In the genomic region with DNA sequence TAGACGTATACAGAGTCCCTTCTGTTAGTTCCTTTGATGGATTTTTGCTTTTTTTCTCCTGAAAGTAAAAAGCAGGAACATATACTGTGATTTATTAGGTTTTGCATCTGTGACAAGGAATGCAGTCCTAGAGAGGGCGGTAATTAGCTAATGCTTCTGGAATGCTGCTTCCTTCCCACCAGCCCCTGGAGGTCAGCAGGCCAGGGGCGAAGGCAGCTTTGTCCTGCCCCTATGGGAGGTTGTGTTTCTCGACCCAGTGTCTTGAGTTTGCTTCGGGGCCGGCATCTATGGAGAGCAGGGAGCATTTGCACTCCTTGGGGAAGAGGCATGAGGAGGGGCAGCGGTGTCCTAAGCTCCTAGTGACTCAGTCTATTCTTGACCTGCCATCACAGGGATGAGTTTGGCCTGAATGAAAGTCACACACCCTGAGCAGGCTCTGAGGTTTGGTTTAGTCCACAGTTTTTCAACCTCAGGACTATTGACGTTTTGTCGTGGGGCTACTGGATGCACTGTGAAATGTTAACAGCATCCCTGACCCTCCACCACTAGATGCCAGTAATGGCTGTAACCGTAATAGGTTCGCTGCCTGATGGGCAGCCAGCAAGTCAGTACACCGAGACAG, we compare ENCODE assay signal across 10 cellular contexts.
DNase-seq lines count a peak whose midpoint lies in the region; ATAC-seq, FAIRE-seq and TF ChIP-seq lines count a peak whose summit lies in the region.
"Had no signal": no experiment of that assay in that cellular context is flagged by ENCODE, and none has a peak within 500 bp of the region (broad histone marks: within the 10 kb centered on the region; RNA-seq: fewer than 3 reads in every experiment).

No MANE protein-coding gene starts in this region.

- no peaks in the 10 kb centered on the region for H3K9me3 ChIP-seq in iPS-18a (ENCODE audit: control insufficient read depth, low read depth, low read length)
- H3K9me3 ChIP-seq in thoracic aorta: no peaks in the 10 kb centered on the region
- no peaks in the 10 kb centered on the region for H3K9me3 ChIP-seq in PC-9 (ENCODE audit: insufficient read depth, low read depth)
- H3K9me3 ChIP-seq: ovary had no signal

- in situ Hi-C loops in astrocyte of the cerebellum (cut with HindIII; ENCODE audit: low sequenced_read_pairs): loop anchor here (25.0 kb wide), 1 partner anchor 190 kb away; no protein-coding TSS in a partner anchor

- H3K9ac ChIP-seq in iPS-18a (ENCODE audit: low read length): no peak overlapping the region

- H3K36me3 Mint-ChIP-seq in immature natural killer cell: no peaks in the 10 kb centered on the region

- no peaks in the 10 kb centered on the region for H3K36me3 ChIP-seq in iPS-18a (ENCODE audit: control insufficient read depth, low read depth, low read length)
- H3K36me3 ChIP-seq in thoracic aorta: no peaks in the 10 kb centered on the region
- no peaks in the 10 kb centered on the region for H3K36me3 ChIP-seq in PC-9 (ENCODE audit: low read depth)
- H3K36me3 ChIP-seq: ovary had no signal

- CTCF ChIA-PET in PC-9 (lab: Charles Lee): no interaction called here

- H3K27me3 ChIP-seq in iPS-18a (ENCODE audit: control insufficient read depth, insufficient read depth, low read length): no peaks in the 10 kb centered on the region
- H3K27me3 ChIP-seq in thoracic aorta (replicated peaks; ENCODE audit: insufficient read depth): no peaks in the 10 kb centered on the region
- H3K27me3 ChIP-seq in PC-9 (ENCODE audit: insufficient read depth, low read depth): no peaks in the 10 kb centered on the region
- H3K27me3 ChIP-seq: ovary had no signal

- no peaks in the 10 kb centered on the region for H4K20me1 ChIP-seq in PC-9 (ENCODE audit: insufficient read depth)

- H3F3A ChIP-seq in PC-9 (ENCODE audit: insufficient read depth, low read depth): no peaks in the 10 kb centered on the region

- BruUV-seq in PC-9 (replicated peaks; lab: Mats Ljungman, UMichigan): no TSS peak

- no peak overlapping the region for H3K4me3 Mint-ChIP-seq in immature natural killer cell
- H3K4me3 Mint-ChIP-seq: activated CD8-positive, alpha-beta T cell treated with anti-CD3 and anti-CD28 coated beads, Interleukin-2, amount 10 ng/mL, durations not matched to agents 7 days and 5 days had no signal

- H3K4me1 Mint-ChIP-seq in immature natural killer cell: no peaks in the 10 kb centered on the region

- no peaks in the 10 kb centered on the region for H3K9me2 ChIP-seq in PC-9 (ENCODE audit: insufficient read depth)

- no peak overlapping the region for H3K27ac Mint-ChIP-seq in immature natural killer cell
- H3K27ac Mint-ChIP-seq: activated CD8-positive, alpha-beta T cell treated with anti-CD3 and anti-CD28 coated beads, Interleukin-2, amount 10 ng/mL, durations not matched to agents 7 days and 5 days had no signal

- no peaks in the 10 kb centered on the region for H3K79me2 ChIP-seq in PC-9 (ENCODE audit: low read depth)

- H3K27ac ChIP-seq in iPS-18a (ENCODE audit: low read length) (peak overlapping the region; percentile 13), thoracic aorta (peak overlapping the region; percentile 5 to 29), PC-9 (no peak overlapping the region)
- H3K27ac ChIP-seq: dorsolateral prefrontal cortex, ovary had no signal

- H3K4me3 ChIP-seq in astrocyte of the cerebellum (ENCODE audit: low read depth, low read length) (no peak overlapping the region), iPS-18a (ENCODE audit: low read length) (peak overlapping the region; percentile 13), thoracic aorta (no peak overlapping the region), PC-9 (no peak overlapping the region)
- H3K4me3 ChIP-seq: dorsolateral prefrontal cortex, ovary had no signal

- no peak for FAIRE-seq in HTR-8/SVneo (lab: Jason Lieb, UNC)

- H2AFZ ChIP-seq in PC-9: no peak overlapping the region

- H3K27me3 Mint-ChIP-seq in immature natural killer cell (ENCODE audit: low read depth in 3 of 3): peaks cover 0 to 9% (median 0%) of the 10 kb centered on the region in 3 donors

- peaks cover 20% of the 10 kb centered on the region for H3K4me1 ChIP-seq in iPS-18a (ENCODE audit: control insufficient read depth, low read depth, low read length)
- H3K4me1 ChIP-seq in thoracic aorta (ENCODE audit: control insufficient read depth in 1 of 2, low read depth in 2 of 2): peaks cover 17 to 53% of the 10 kb centered on the region in 2 donors
- no peaks in the 10 kb centered on the region for H3K4me1 ChIP-seq in PC-9 (replicated peaks; ENCODE audit: insufficient read depth)

- peaks cover 0 to 2% (median 0%) of the 10 kb centered on the region in 6 donors for H3K9me3 Mint-ChIP-seq in immature natural killer cell

- POLR2A ChIA-PET in PC-9 (lab: Charles Lee; ENCODE audit: unreplicated experiment): no interaction called here

- H3K4me2 ChIP-seq in PC-9: no peak overlapping the region

- DNase-seq in HTR-8/SVneo (ENCODE audit: insufficient read length, low spot score) (peak; percentile 68), astrocyte of the cerebellum (ENCODE audit: low read depth) (no peak), thoracic aorta (ENCODE audit: low spot score) (no peak), immature natural killer cell (no peak), PC-9 (no peak), cortex of kidney (lab: John Stamatoyannopoulos, UW) (no peak)
- DNase-seq: activated CD8-positive, alpha-beta T cell treated with anti-CD3 and anti-CD28 coated beads, Interleukin-2, amount 10 ng/mL, durations not matched to agents 7 days and 5 days; dorsolateral prefrontal cortex; ovary had no signal

- no peak for ATAC-seq in thoracic aorta (ENCODE audit: insufficient number of reproducible peaks, low FRiP score, low read depth)
- ATAC-seq: activated CD8-positive, alpha-beta T cell treated with anti-CD3 and anti-CD28 coated beads, Interleukin-2, amount 10 ng/mL, durations not matched to agents 7 days and 5 days had no signal

- intact Hi-C loops in PC-9 (cut with micrococcal nuclease; ENCODE audit: unreplicated experiment): no loop called here

- TF ChIP-seq CTCF in astrocyte of the cerebellum (IDR thresholded peaks at IDR 0.05; ENCODE audit: low read depth, low read length, missing control alignments) (peak; percentile 32), thoracic aorta (IDR thresholded peaks at IDR 0.05) (no peak), PC-9 (conservative IDR thresholded peaks at IDR 0.05) (no peak)
